29 cellular contexts compared by ENCODE assay signal in the genomic region with DNA sequence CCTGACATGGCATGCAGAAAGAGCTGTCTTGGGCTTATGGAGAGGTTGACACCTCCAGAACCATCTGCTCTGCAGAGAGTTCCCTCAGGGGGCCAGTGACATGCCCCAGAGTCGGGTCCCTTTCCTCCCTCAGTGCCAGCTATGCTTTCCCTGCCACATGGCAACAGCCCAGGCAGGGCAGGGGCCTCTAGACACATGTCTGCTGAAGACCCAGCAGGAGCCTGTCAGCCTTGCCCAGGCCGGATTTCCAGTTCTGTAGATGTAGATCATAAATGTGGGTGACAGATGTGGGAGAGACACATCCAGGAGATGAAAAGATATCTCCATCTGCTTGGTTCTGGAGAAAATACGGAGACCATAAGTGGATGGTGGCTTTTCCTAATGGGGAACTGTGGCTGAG. TPM values are rescaled to one million over a fixed set of nuclear protein-coding genes. Genes with fewer than 3 reads are reported as not detected.
A peak's percentile ranks its signal among the peaks of the same experiment; 100 is the strongest.
DNase-seq lines count a peak whose midpoint lies in the region; ATAC-seq and TF ChIP-seq lines count a peak whose summit lies in the region.
"Had no signal": no experiment of that assay in that cellular context is flagged by ENCODE, and none has a peak within 500 bp of the region (broad histone marks: within the 10 kb centered on the region; RNA-seq: fewer than 3 reads in every experiment).

No MANE protein-coding gene starts in this region.

- no peaks in the 10 kb centered on the region for H3K9me3 ChIP-seq in thoracic aorta
- H3K9me3 ChIP-seq: colonic mucosa, heart left ventricle, left ventricle myocardium inferior had no signal

- no peak for ATAC-seq in thoracic aorta (ENCODE audit: insufficient number of reproducible peaks, low FRiP score, low read depth)
- ATAC-seq: activated CD8-positive, alpha-beta T cell treated with anti-CD3 and anti-CD28 coated beads, Interleukin-2, amount 10 ng/mL, durations not matched to agents 7 days and 5 days; GM12878; heart left ventricle; HepG2; Panc1; right cardiac atrium; stimulated activated naive CD8-positive, alpha-beta T cell treated with anti-CD3 and anti-CD28 coated beads, Interleukin-15, Interleukin-2, amounts not matched to agents 100 U/mL and 50 U/mL, for 24 hours had no signal

- H3K36me3 ChIP-seq in thoracic aorta, result peaks cover 1% of the 10 kb centered on the region
- H3K36me3 ChIP-seq: cardiac muscle cell, colonic mucosa, heart left ventricle, left ventricle myocardium inferior, neural progenitor cell had no signal

- peak overlapping the region; percentile 30 to 94 for H3K27ac ChIP-seq in thoracic aorta
- H3K27ac ChIP-seq: cardiac muscle cell, colonic mucosa, left ventricle myocardium inferior, neural progenitor cell had no signal

- H3K4me3 ChIP-seq in HFF-Myc (replicated peaks; ENCODE audit: low read depth, low read length) (no peak overlapping the region), thoracic aorta (no peak overlapping the region)
- H3K4me3 ChIP-seq: cardiac muscle cell, colonic mucosa, GM12878, heart left ventricle, left ventricle myocardium inferior, neural progenitor cell had no signal

- DNase-seq in HFF-Myc (ENCODE audit: extremely low read depth, low read depth), result peak; percentile 22
- peak; percentile 80 to 94 for DNase-seq in NCI-H524 (lab: John Stamatoyannopoulos, UW)
- DNase-seq in cerebellum (ENCODE audit: low spot score), result peak; percentile 45
- DNase-seq in thoracic aorta (ENCODE audit: low spot score), result no peak
- no peak for DNase-seq in GM20000 (ENCODE audit: low spot score)
- DNase-seq in NCI-H1436 (lab: John Stamatoyannopoulos, UW), result no peak
- no peak for DNase-seq in NCI-H2227 treated with DMSO at 0.1 percent for 48 hours (lab: John Stamatoyannopoulos, UW)
- DNase-seq: ACHN; activated CD8-positive, alpha-beta T cell treated with anti-CD3 and anti-CD28 coated beads, Interleukin-2, amount 10 ng/mL, durations not matched to agents 7 days and 5 days; amygdala; CD8-positive, alpha-beta memory T cell; colonic mucosa; erythroblast; H9; heart left ventricle; left ventricle myocardium inferior; mesendoderm; NCI-H2081 treated with DMSO at 0.1 percent for 48 hours; right cardiac atrium; SHP77; stimulated activated CD4-positive, alpha-beta T cell treated with anti-CD3 and anti-CD28 coated beads, Interleukin-1b, Interleukin-23, amount 100 ng/mL, for 48 hours; stimulated activated naive CD8-positive, alpha-beta T cell treated with anti-CD3 and anti-CD28 coated beads, Interleukin-15, Interleukin-2, amounts not matched to agents 100 U/mL and 50 U/mL, for 24 hours; SW 1271; T-helper 9 cell had no signal

- no peaks in the 10 kb centered on the region for H3K27me3 ChIP-seq in thoracic aorta (replicated peaks; ENCODE audit: insufficient read depth)
- H3K27me3 ChIP-seq: colonic mucosa, heart left ventricle, neural progenitor cell had no signal

- no peak for TF ChIP-seq CTCF in HFF-Myc (IDR thresholded peaks at IDR 0.05; ENCODE audit: low read depth, low read length, missing control alignments)
- no peak for TF ChIP-seq CTCF in thoracic aorta (IDR thresholded peaks at IDR 0.05)
- no peak for TF ChIP-seq CTCF in GM20000 (IDR thresholded peaks at IDR 0.05; ENCODE audit: extremely low read depth, missing control alignments)

- peaks cover 67 to 89% of the 10 kb centered on the region in 2 donors for H3K4me1 ChIP-seq in thoracic aorta (ENCODE audit: control insufficient read depth in 1 of 2, low read depth in 2 of 2)
- H3K4me1 ChIP-seq: colonic mucosa had no signal

RNA-seq across cellular contexts. Expression of gene NAV2, which starts 25.5 kb away (rescaled TPM):
- 18.3 TPM for total RNA-seq in cerebellum
- total RNA-seq in thoracic aorta, result 100 to 1,000 TPM; 125 to 230 TPM

Comparison
In these comparisons a context has a peak if more than half of its experiments do, and no peak if none do; other contexts are left out.
1. DNase-seq: peak in HFF-Myc (single experiment), NCI-H524 (2 of 2) and cerebellum (single experiment); none in thoracic aorta (single experiment), GM20000 (single experiment), NCI-H1436 (single experiment) and NCI-H2227 treated with DMSO at 0.1 percent for 48 hours (single experiment).